Comparison of ENCODE assay signal across 19 cellular contexts in genomic region chr2:200369886-200370285, GRCh38.
"Had no signal": no experiment of that assay in that cellular context is flagged by ENCODE, and none has a peak within 500 bp of the region (broad histone marks: within the 10 kb centered on the region; RNA-seq: fewer than 3 reads in every experiment).

No MANE protein-coding gene starts in this region.

- H3K4me3 ChIP-seq: body of pancreas, esophagus muscularis mucosa, ovary, skin epidermis, stomach, thoracic aorta, vagina had no signal

- H3K9me3 ChIP-seq: body of pancreas, esophagus muscularis mucosa, ovary, stomach, thoracic aorta, vagina had no signal

- DNase-seq: activated CD4-positive, alpha-beta T cell treated with anti-CD3 and anti-CD28 coated beads, Interleukin-2, amount 50 U/mL, for 4 hours; activated CD4-positive, CD25-positive, alpha-beta regulatory T cell treated with anti-CD3 and anti-CD28 coated beads, Interleukin-2, amount 50 U/mL, for 72 hours; activated CD8-positive, alpha-beta memory T cell treated with anti-CD3 and anti-CD28 coated beads, Interleukin-2, amount 10 ng/mL, durations not matched to agents 7 days and 5 days; activated effector memory CD4-positive, alpha-beta T cell treated with Interleukin-2 at 50 U/mL for 16 hours; activated T-cell treated with anti-CD3 and anti-CD28 coated beads, Interleukin-2, amount 50 U/mL, for 24 hours; cerebellar nuclear complex; glutamatergic neuron; islet precursor cell; left ventricle myocardium superior; ovary; retina; stomach had no signal

- H3K4me3 Mint-ChIP-seq: activated CD8-positive, alpha-beta memory T cell treated with anti-CD3 and anti-CD28 coated beads, Interleukin-2, amount 10 ng/mL, durations not matched to agents 7 days and 5 days; activated naive CD4-positive, alpha-beta T cell treated with anti-CD3 and anti-CD28 coated beads, Interleukin-2, amount 50 U/mL, for 24 hours; activated T-cell treated with anti-CD3 and anti-CD28 coated beads, Interleukin-2, amount 50 U/mL, for 24 hours; dendritic cell treated with granulocyte-macrophage colony-stimulating factor and Interleukin-4, amounts not matched to agents 40 ng/mL and 50 ng/mL, for 4 days had no signal

- H3K27ac Mint-ChIP-seq: activated CD8-positive, alpha-beta memory T cell treated with anti-CD3 and anti-CD28 coated beads, Interleukin-2, amount 10 ng/mL, durations not matched to agents 7 days and 5 days; activated naive CD4-positive, alpha-beta T cell treated with anti-CD3 and anti-CD28 coated beads, Interleukin-2, amount 50 U/mL, for 24 hours; activated T-cell treated with anti-CD3 and anti-CD28 coated beads, Interleukin-2, amount 50 U/mL, for 24 hours; dendritic cell treated with granulocyte-macrophage colony-stimulating factor and Interleukin-4, amounts not matched to agents 40 ng/mL and 50 ng/mL, for 4 days had no signal

- H3K36me3 Mint-ChIP-seq: activated naive CD4-positive, alpha-beta T cell treated with anti-CD3 and anti-CD28 coated beads, Interleukin-2, amount 50 U/mL, for 24 hours had no signal

- H3K27ac ChIP-seq: body of pancreas, esophagus muscularis mucosa, ovary, skin epidermis, stomach, thoracic aorta, vagina had no signal

- H3K27me3 ChIP-seq: body of pancreas, esophagus muscularis mucosa, ovary, stomach, vagina had no signal

- H3K9me3 Mint-ChIP-seq: activated naive CD4-positive, alpha-beta T cell treated with anti-CD3 and anti-CD28 coated beads, Interleukin-2, amount 50 U/mL, for 24 hours; activated T-cell treated with anti-CD3 and anti-CD28 coated beads, Interleukin-2, amount 50 U/mL, for 24 hours; dendritic cell treated with granulocyte-macrophage colony-stimulating factor and Interleukin-4, amounts not matched to agents 40 ng/mL and 50 ng/mL, for 4 days had no signal

- H3K27me3 Mint-ChIP-seq: activated CD8-positive, alpha-beta memory T cell treated with anti-CD3 and anti-CD28 coated beads, Interleukin-2, amount 10 ng/mL, durations not matched to agents 7 days and 5 days; activated naive CD4-positive, alpha-beta T cell treated with anti-CD3 and anti-CD28 coated beads, Interleukin-2, amount 50 U/mL, for 24 hours; activated T-cell treated with anti-CD3 and anti-CD28 coated beads, Interleukin-2, amount 50 U/mL, for 24 hours; dendritic cell treated with granulocyte-macrophage colony-stimulating factor and Interleukin-4, amounts not matched to agents 40 ng/mL and 50 ng/mL, for 4 days had no signal

- ATAC-seq: activated CD8-positive, alpha-beta memory T cell treated with anti-CD3 and anti-CD28 coated beads, Interleukin-2, amount 10 ng/mL, durations not matched to agents 7 days and 5 days; body of pancreas; left ventricle myocardium superior had no signal

- H3K36me3 ChIP-seq: esophagus muscularis mucosa, ovary, stomach, thoracic aorta, vagina had no signal
